ENCODE assay signal across 20 cellular contexts in genomic region chr18:13392029-13392750, GRCh38.
DNase-seq lines count a peak whose midpoint lies in the region; TF ChIP-seq lines count a peak whose summit lies in the region.
"Had no signal": no experiment of that assay in that cellular context is flagged by ENCODE, and none has a peak within 500 bp of the region (broad histone marks: within the 10 kb centered on the region; RNA-seq: fewer than 3 reads in every experiment).

No MANE protein-coding gene starts in this region.

- no peaks in the 10 kb centered on the region for H3K9me3 ChIP-seq in sigmoid colon
- H3K9me3 ChIP-seq: Caco-2, SJSA1 had no signal

- H3K4me1 ChIP-seq in sigmoid colon = peaks cover 0 to 31% (median 10%) of the 10 kb centered on the region in 4 donors
- H3K4me1 ChIP-seq: Caco-2 had no signal

- no peak overlapping the region for H3K4me3 ChIP-seq in sigmoid colon
- H3K4me3 ChIP-seq: SJSA1 had no signal

- no peak overlapping the region for H3K27ac ChIP-seq in sigmoid colon
- H3K27ac ChIP-seq: SJSA1 had no signal

- TF ChIP-seq EP300 in sigmoid colon (IDR thresholded peaks at IDR 0.05) = no peak

- no peak for TF ChIP-seq CTCF in sigmoid colon (IDR thresholded peaks at IDR 0.05)

- H3K27me3 ChIP-seq in sigmoid colon = no peaks in the 10 kb centered on the region
- H3K27me3 ChIP-seq: SJSA1 had no signal

- intact Hi-C loops in sigmoid colon (cut with DNase I) = no loop called here

- TF ChIP-seq POLR2A in sigmoid colon (IDR thresholded peaks at IDR 0.05) = no peak

- H3K36me3 ChIP-seq in sigmoid colon = peaks cover 0 to 7% (median 0%) of the 10 kb centered on the region in 4 donors
- H3K36me3 ChIP-seq: SJSA1 had no signal

- peak; percentile 5 to 38 for DNase-seq in SHP77 (lab: John Stamatoyannopoulos, UW)
- DNase-seq in SHP77 treated with DMSO at 0.1 percent for 48 hours (lab: John Stamatoyannopoulos, UW) = no peak
- peak; percentile 75 for DNase-seq in COLO668 (lab: John Stamatoyannopoulos, UW; ENCODE audit: unreplicated experiment)
- peak; percentile 27 for DNase-seq in ecto neural progenitor cell (ENCODE audit: low spot score)
- peak; percentile 59 for DNase-seq in sigmoid colon
- DNase-seq in NCI-H2227 (lab: John Stamatoyannopoulos, UW; ENCODE audit: unreplicated experiment) = no peak
- DNase-seq in stimulated activated CD4-positive, alpha-beta T cell treated with anti-CD3 and anti-CD28 coated beads, Interleukin-1b, Interleukin-23, amount 100 ng/mL, for 48 hours = no peak
- DNase-seq: C1 segment of cervical spinal cord, Caco-2, DMS153, GOT3, IMR-90, Kasumi-1, MM.1S, NCI-H1105 treated with DMSO at 0.1 percent for 48 hours, NCI-H2029, NCI-H2227 treated with DMSO at 0.1 percent for 48 hours, NCI-H774, RPMI8226 had no signal

- 88 to 92% methylated on average over 12 of the region's 12 CpGs for WGBS in sigmoid colon, 2 donors

Comparison
In these comparisons a context has a peak if more than half of its experiments do, and no peak if none do; other contexts are left out.
1. DNase-seq: peak in SHP77 (2 of 2), COLO668 (single experiment), ecto neural progenitor cell (single experiment) and sigmoid colon (single experiment); none in SHP77 treated with DMSO at 0.1 percent for 48 hours (single experiment), NCI-H2227 (single experiment) and stimulated activated CD4-positive, alpha-beta T cell treated with anti-CD3 and anti-CD28 coated beads, Interleukin-1b, Interleukin-23, amount 100 ng/mL, for 48 hours (single experiment).